9 cellular contexts compared by ENCODE assay signal in genomic region chr9:126317513-126317912, GRCh38. TPM values are rescaled to one million over a fixed set of nuclear protein-coding genes. Genes with fewer than 3 reads are reported as not detected.
A peak's percentile ranks its signal among the peaks of the same experiment; 100 is the strongest.
DNase-seq lines count a peak whose midpoint lies in the region; ATAC-seq and TF ChIP-seq lines count a peak whose summit lies in the region.
"Had no signal": no experiment of that assay in that cellular context is flagged by ENCODE, and none has a peak within 500 bp of the region (broad histone marks: within the 10 kb centered on the region; RNA-seq: fewer than 3 reads in every experiment).

No MANE protein-coding gene starts in this region.

- no peak overlapping the region for H3K27ac Mint-ChIP-seq in stimulated activated memory B cell treated with anti-CD40 and anti-IgM and Interleukin-4, amounts not matched to agents 10 μg/mL and 1 μg/mL and 100 μg/mL, for 72 hours

- H3K36me3 ChIP-seq in SJCRH30: no peaks in the 10 kb centered on the region
- H3K36me3 ChIP-seq: SJSA1 had no signal

- ATAC-seq in stimulated activated memory B cell treated with anti-CD40 and anti-IgM and Interleukin-4, amounts not matched to agents 10 μg/mL and 1 μg/mL and 100 μg/mL, for 72 hours: peak; percentile 73

- H3K4me1 ChIP-seq in SJCRH30: no peaks in the 10 kb centered on the region
- H3K4me1 ChIP-seq: SJSA1 had no signal

- no peak overlapping the region for H3K4me3 Mint-ChIP-seq in stimulated activated memory B cell treated with anti-CD40 and anti-IgM and Interleukin-4, amounts not matched to agents 10 μg/mL and 1 μg/mL and 100 μg/mL, for 72 hours

- H3K27ac ChIP-seq in SJCRH30: no peak overlapping the region
- H3K27ac ChIP-seq: SJSA1 had no signal

- DNase-seq in NCI-H1105 (lab: John Stamatoyannopoulos, UW): peak; percentile 16
- DNase-seq in NCI-H1105 treated with DMSO at 0.1 percent for 48 hours (lab: John Stamatoyannopoulos, UW): no peak
- DNase-seq in activated CD4-positive, alpha-beta T cell treated with anti-CD3 and anti-CD28 coated beads for 4 hours: peak; percentile 27 to 41
- DNase-seq in fibroblast of villous mesenchyme (ENCODE audit: low read depth): no peak
- DNase-seq in SJCRH30: no peak
- no peak for DNase-seq in NCI-H2227 (lab: John Stamatoyannopoulos, UW; ENCODE audit: unreplicated experiment)
- no peak for DNase-seq in NCI-H146 treated with DMSO at 0.1 percent for 48 hours (lab: John Stamatoyannopoulos, UW; ENCODE audit: unreplicated experiment)

- no peak overlapping the region for H3K4me3 ChIP-seq in fibroblast of villous mesenchyme (ENCODE audit: low read depth, low read length)
- no peak overlapping the region for H3K4me3 ChIP-seq in SJCRH30
- H3K4me3 ChIP-seq: SJSA1 had no signal

- H3K27me3 ChIP-seq in SJCRH30: no peaks in the 10 kb centered on the region
- H3K27me3 ChIP-seq: SJSA1 had no signal

- H3K9me3 ChIP-seq in SJCRH30 (replicated peaks): 0 out of 2 replicates have a peak, but pooled peaks cover 9% of the 10 kb centered on the region
- H3K9me3 ChIP-seq: SJSA1 had no signal

- H3K4me1 Mint-ChIP-seq in stimulated activated memory B cell treated with anti-CD40 and anti-IgM and Interleukin-4, amounts not matched to agents 10 μg/mL and 1 μg/mL and 100 μg/mL, for 72 hours: no peaks in the 10 kb centered on the region

- no peaks in the 10 kb centered on the region for H3K36me3 Mint-ChIP-seq in stimulated activated memory B cell treated with anti-CD40 and anti-IgM and Interleukin-4, amounts not matched to agents 10 μg/mL and 1 μg/mL and 100 μg/mL, for 72 hours

- peaks cover 30% of the 10 kb centered on the region for H3K27me3 Mint-ChIP-seq in stimulated activated memory B cell treated with anti-CD40 and anti-IgM and Interleukin-4, amounts not matched to agents 10 μg/mL and 1 μg/mL and 100 μg/mL, for 72 hours

- peak; percentile 35 for TF ChIP-seq CTCF in fibroblast of villous mesenchyme (IDR thresholded peaks at IDR 0.05; ENCODE audit: insufficient read depth, low read depth, low read length)

- no peaks in the 10 kb centered on the region for H3K9me3 Mint-ChIP-seq in stimulated activated memory B cell treated with anti-CD40 and anti-IgM and Interleukin-4, amounts not matched to agents 10 μg/mL and 1 μg/mL and 100 μg/mL, for 72 hours

RNA-seq across cellular contexts. Expression of gene MVB12B, which starts 9.1 kb away (rescaled TPM):
- 3.5 and 4.8 TPM in 2 replicates for total RNA-seq in fibroblast of villous mesenchyme
- 19.5 and 21.9 TPM in 2 replicates for total RNA-seq in SJCRH30 (2014; rRNA removed; shearing (Covaris generic))

Comparison
In these comparisons a context has a peak if more than half of its experiments do, and no peak if none do; other contexts are left out.
1. DNase-seq: peak in NCI-H1105 (single experiment) and activated CD4-positive, alpha-beta T cell treated with anti-CD3 and anti-CD28 coated beads for 4 hours (2 of 2); none in NCI-H1105 treated with DMSO at 0.1 percent for 48 hours (single experiment), fibroblast of villous mesenchyme (single experiment), SJCRH30 (0 of 2), NCI-H2227 (single experiment) and NCI-H146 treated with DMSO at 0.1 percent for 48 hours (single experiment).